8 cellular contexts compared by ENCODE assay signal in the genomic region with DNA sequence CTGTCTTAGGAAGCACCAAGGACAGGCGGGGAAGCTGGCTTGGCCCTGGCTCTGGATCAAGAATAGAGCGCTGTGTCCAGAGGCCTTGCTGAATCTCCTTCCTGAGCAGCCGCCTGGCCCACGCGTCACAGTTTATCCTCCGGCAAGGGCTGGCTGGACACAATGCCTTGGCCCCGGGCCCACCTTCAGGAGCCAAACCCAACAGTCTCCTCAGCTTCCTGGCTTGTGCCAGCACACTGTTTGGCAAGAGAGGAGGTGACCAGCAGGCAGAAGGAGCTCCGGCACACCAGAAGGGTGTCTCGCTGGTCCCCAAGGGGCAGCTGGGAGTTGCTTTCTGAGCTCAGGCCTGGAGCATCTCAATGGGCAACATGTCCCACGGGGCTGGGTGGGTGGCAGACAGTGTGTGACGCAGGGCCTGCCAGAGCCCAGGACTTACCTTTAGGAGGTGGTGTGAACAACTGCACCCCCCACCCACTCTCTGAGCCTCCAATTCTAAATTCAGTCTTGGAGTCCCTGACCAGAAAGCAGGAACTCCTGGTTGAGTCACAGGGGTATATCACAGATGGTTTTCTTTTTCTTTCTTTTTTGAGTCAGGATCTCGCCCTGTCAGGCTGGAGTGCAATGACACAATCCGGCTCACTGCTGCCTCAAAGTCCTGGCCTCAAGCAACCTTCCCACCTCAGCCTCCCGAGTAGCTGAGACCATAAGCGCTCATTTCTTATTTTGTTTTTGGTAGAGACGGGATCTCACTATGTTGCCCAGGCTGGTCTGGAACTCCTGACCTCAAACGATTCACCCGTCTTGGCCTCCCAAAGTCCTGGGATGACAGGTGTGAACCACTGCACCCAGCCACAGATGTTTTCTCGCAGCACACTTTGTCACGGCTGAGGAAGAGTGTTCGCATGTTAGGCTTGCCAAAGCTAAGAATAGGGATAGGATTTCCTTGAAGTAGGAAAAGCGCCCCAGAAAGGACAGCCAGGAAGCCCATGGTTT.
DNase-seq lines count a peak whose midpoint lies in the region; ATAC-seq and TF ChIP-seq lines count a peak whose summit lies in the region.

No MANE protein-coding gene starts in this region.

- peak overlapping the region; percentile 52 for H3K27ac ChIP-seq in skeletal muscle tissue (ENCODE audit: low read depth, low read length)

- in situ Hi-C loops in ACHN (cut with HindIII; ENCODE audit: low pct_ligation_motif_present, low pct_unique_long_range_greater_than_20kb, low sequenced_read_pairs): no loop called here

- intact Hi-C loops in Right ventricle myocardium superior (cut with DNase I): loop anchor here (10.0 kb wide), 4 partner anchors 78 to 528 kb away; a partner anchor contains a TSS

- H3K9ac ChIP-seq in skeletal muscle tissue (ENCODE audit: low read depth in 1 of 3, low read length in 3 of 3): peak overlapping the region in 1 of 3 donors; percentile 35

- H3K9me3 ChIP-seq in skeletal muscle tissue (ENCODE audit: control insufficient read depth in 3 of 3, low read length in 3 of 3): no peaks in the 10 kb centered on the region

- DNase-seq in GOT3 (lab: John Stamatoyannopoulos, UW) (peak; percentile 40), Right ventricle myocardium superior (peak; percentile 92), iPS-NIHi7 (ENCODE audit: extremely low spot score) (no peak), ACHN (no peak)
- no peak for DNase-seq in activated CD8-positive, alpha-beta memory T cell treated with anti-CD3 and anti-CD28 coated beads, Interleukin-2, amount 50 U/mL, for 4 hours

- H3K4me3 ChIP-seq in skeletal muscle tissue (ENCODE audit: low read length in 3 of 3): no peak overlapping the region

- ATAC-seq in SK-N-SH treated with all-trans-retinoic acid at 6 μM for 48 hours (peak; percentile 87), Right ventricle myocardium superior (ENCODE audit: poor library complexity) (peak; percentile 96), HG03342 (IDR thresholded peaks at IDR 0.05; ENCODE audit: unreplicated experiment) (no peak)

- peaks cover 4 to 13% (median 11%) of the 10 kb centered on the region in 3 donors for H3K4me1 ChIP-seq in skeletal muscle tissue (ENCODE audit: control insufficient read depth in 3 of 3, insufficient read depth in 3 of 3, low read length in 3 of 3)

- H3K27me3 ChIP-seq in skeletal muscle tissue (ENCODE audit: control insufficient read depth in 3 of 3, insufficient read depth in 3 of 3, low read length in 3 of 3): peaks cover 0 to 3% (median 0%) of the 10 kb centered on the region in 3 donors

- no peaks in the 10 kb centered on the region for H3K36me3 ChIP-seq in skeletal muscle tissue (ENCODE audit: control insufficient read depth in 3 of 3, insufficient read depth in 3 of 3, low read length in 3 of 3)

TF ChIP-seq in SK-N-SH treated with all-trans-retinoic acid at 6 μM for 48 hours, 23 proteins besides CTCF, POLR2A, EP300 and RAD21:
- TF ChIP-seq TCF4 (CRISPR knock-in tag; IDR thresholded peaks at IDR 0.05; ENCODE audit: borderline replicate concordance): peak; percentile 13; the same call in 1 of the 2 replicates
- TF ChIP-seq, protein P1, sequence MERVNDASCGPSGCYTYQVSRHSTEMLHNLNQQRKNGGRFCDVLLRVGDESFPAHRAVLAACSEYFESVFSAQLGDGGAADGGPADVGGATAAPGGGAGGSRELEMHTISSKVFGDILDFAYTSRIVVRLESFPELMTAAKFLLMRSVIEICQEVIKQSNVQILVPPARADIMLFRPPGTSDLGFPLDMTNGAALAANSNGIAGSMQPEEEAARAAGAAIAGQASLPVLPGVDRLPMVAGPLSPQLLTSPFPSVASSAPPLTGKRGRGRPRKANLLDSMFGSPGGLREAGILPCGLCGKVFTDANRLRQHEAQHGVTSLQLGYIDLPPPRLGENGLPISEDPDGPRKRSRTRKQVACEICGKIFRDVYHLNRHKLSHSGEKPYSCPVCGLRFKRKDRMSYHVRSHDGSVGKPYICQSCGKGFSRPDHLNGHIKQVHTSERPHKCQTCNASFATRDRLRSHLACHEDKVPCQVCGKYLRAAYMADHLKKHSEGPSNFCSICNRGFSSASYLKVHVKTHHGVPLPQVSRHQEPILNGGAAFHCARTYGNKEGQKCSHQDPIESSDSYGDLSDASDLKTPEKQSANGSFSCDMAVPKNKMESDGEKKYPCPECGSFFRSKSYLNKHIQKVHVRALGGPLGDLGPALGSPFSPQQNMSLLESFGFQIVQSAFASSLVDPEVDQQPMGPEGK (CRISPR knock-in tag; IDR thresholded peaks at IDR 0.05; ENCODE audit: borderline replicate concordance): no peak

Comparison
In these comparisons a context has a peak if more than half of its experiments do, and no peak if none do; other contexts are left out.
1. DNase-seq: peak in GOT3 (single experiment) and Right ventricle myocardium superior (single experiment); none in iPS-NIHi7 (single experiment), ACHN (single experiment) and activated CD8-positive, alpha-beta memory T cell treated with anti-CD3 and anti-CD28 coated beads, Interleukin-2, amount 50 U/mL, for 4 hours (single experiment).